27 cellular contexts compared by ENCODE assay signal in genomic region chr1:214335567-214335966, GRCh38.
"Had no signal": no experiment of that assay in that cellular context is flagged by ENCODE, and none has a peak within 500 bp of the region (broad histone marks: within the 10 kb centered on the region; RNA-seq: fewer than 3 reads in every experiment).

No MANE protein-coding gene starts in this region.

- DNase-seq: effector memory CD4-positive, alpha-beta T cell; esophagus squamous epithelium; foreskin fibroblast; glutamatergic neuron; left cardiac atrium; left ventricle myocardium inferior; lower lobe of right lung; mesenchymal stem cell; naive B cell; occipital lobe; psoas muscle; retina; right lobe of liver; spleen; stimulated activated CD4-positive, alpha-beta T cell treated with anti-CD3 and anti-CD28 coated beads, Interleukin-15, amount 100 ng/mL, for 24 hours; stimulated activated CD4-positive, alpha-beta T cell treated with anti-CD3 and anti-CD28 coated beads, Interleukin-1b, Interleukin-23, amount 100 ng/mL, for 48 hours; stimulated activated CD4-positive, alpha-beta T cell treated with anti-CD3 and anti-CD28 coated beads, Interleukin-4, amount 100 ng/mL, for 24 hours; tibial artery; upper lobe of left lung had no signal

- H3K27ac Mint-ChIP-seq: naive B cell; nephron; stimulated activated memory B cell treated with anti-CD40 and anti-IgM and Interleukin-4, amounts not matched to agents 10 μg/mL and 1 μg/mL and 100 μg/mL, for 72 hours; stimulated activated naive CD8-positive, alpha-beta T cell treated with anti-CD3 and anti-CD28 coated beads, Interleukin-15, Interleukin-2, amounts not matched to agents 100 ng/mL and 50 ng/mL, for 24 hours had no signal

- H3K4me3 Mint-ChIP-seq: naive B cell; nephron; stimulated activated memory B cell treated with anti-CD40 and anti-IgM and Interleukin-4, amounts not matched to agents 10 μg/mL and 1 μg/mL and 100 μg/mL, for 72 hours; stimulated activated naive CD8-positive, alpha-beta T cell treated with anti-CD3 and anti-CD28 coated beads, Interleukin-15, Interleukin-2, amounts not matched to agents 100 ng/mL and 50 ng/mL, for 24 hours had no signal

- H3K4me3 ChIP-seq: esophagus squamous epithelium, gastroesophageal sphincter, left ventricle myocardium inferior, lower lobe of right lung, psoas muscle, right lobe of liver, spleen, tibial artery, upper lobe of left lung, vagina had no signal

- H3K9me3 Mint-ChIP-seq: naive B cell; nephron; stimulated activated memory B cell treated with anti-CD40 and anti-IgM and Interleukin-4, amounts not matched to agents 10 μg/mL and 1 μg/mL and 100 μg/mL, for 72 hours; stimulated activated naive CD8-positive, alpha-beta T cell treated with anti-CD3 and anti-CD28 coated beads, Interleukin-15, Interleukin-2, amounts not matched to agents 100 ng/mL and 50 ng/mL, for 24 hours had no signal

- ATAC-seq: gastroesophageal sphincter; left cardiac atrium; lower lobe of right lung; psoas muscle; stimulated activated memory B cell treated with anti-CD40 and anti-IgM and Interleukin-4, amounts not matched to agents 10 μg/mL and 1 μg/mL and 100 μg/mL, for 72 hours had no signal

- H3K36me3 ChIP-seq: gastroesophageal sphincter, vagina had no signal

- H3K27ac ChIP-seq: epithelial cell of prostate, esophagus squamous epithelium, left ventricle myocardium inferior, lower lobe of right lung, psoas muscle, right lobe of liver, spleen, tibial artery, upper lobe of left lung, vagina had no signal

- H3K9me3 ChIP-seq: esophagus squamous epithelium, gastroesophageal sphincter, left ventricle myocardium inferior, lower lobe of right lung, psoas muscle, right lobe of liver, spleen, tibial artery, upper lobe of left lung, vagina had no signal

- H3K27me3 Mint-ChIP-seq: naive B cell; stimulated activated memory B cell treated with anti-CD40 and anti-IgM and Interleukin-4, amounts not matched to agents 10 μg/mL and 1 μg/mL and 100 μg/mL, for 72 hours; stimulated activated naive CD8-positive, alpha-beta T cell treated with anti-CD3 and anti-CD28 coated beads, Interleukin-15, Interleukin-2, amounts not matched to agents 100 ng/mL and 50 ng/mL, for 24 hours had no signal

- H3K4me1 ChIP-seq: lower lobe of right lung, right lobe of liver had no signal

- FAIRE-seq: endometrium, keratinocyte had no signal

- H3K27me3 ChIP-seq: esophagus squamous epithelium, gastroesophageal sphincter, right lobe of liver, spleen, tibial artery, upper lobe of left lung, vagina had no signal

- H3K4me1 Mint-ChIP-seq: naive B cell; stimulated activated memory B cell treated with anti-CD40 and anti-IgM and Interleukin-4, amounts not matched to agents 10 μg/mL and 1 μg/mL and 100 μg/mL, for 72 hours had no signal
